8 cellular contexts compared by ENCODE assay signal in genomic region chr6:56359201-56359899, GRCh38.
DNase-seq lines count a peak whose midpoint lies in the region; ATAC-seq, FAIRE-seq and TF ChIP-seq lines count a peak whose summit lies in the region.

No MANE protein-coding gene starts in this region.

- TF ChIP-seq CTCF in coronary artery (IDR thresholded peaks at IDR 0.05) (peak; percentile 59), lower leg skin (IDR thresholded peaks at IDR 0.05) (peak in 1 of 3 donors; percentile 86)

- DNase-seq in C1 segment of cervical spinal cord (lab: John Stamatoyannopoulos, UW) (peak in 10 of 14 donors; percentile 4 to 53 (median 28)), GM19239 (ENCODE audit: insufficient read length, low spot score) (peak; percentile 37), NCI-H524 (lab: John Stamatoyannopoulos, UW) (peak; percentile 41 to 80), coronary artery (ENCODE audit: low spot score) (no peak), lower leg skin (ENCODE audit: low spot score in 2 of 2) (peak; percentile 65 to 89)
- DNase-seq in activated CD4-positive, alpha-beta T cell treated with anti-CD3 and anti-CD28 coated beads for 36 hours: peak; percentile 75
- DNase-seq in stimulated activated CD8-positive, alpha-beta memory T cell treated with anti-CD3 and anti-CD28 coated beads, Interleukin-15, amount 100 ng/mL, for 1 hour (ENCODE audit: low read depth): peak; percentile 16

- intact Hi-C loops in activated CD4-positive, alpha-beta T cell treated with anti-CD3 and anti-CD28 coated beads for 36 hours (cut with DNase I, micrococcal nuclease): loop anchor here (1.0 to 5.0 kb wide), 5 partner anchors 211 to 958 kb away; partner anchors contain the start of gene PRIM2 (in 1 of the 2)
- intact Hi-C loops in lower leg skin (cut with DNase I; ENCODE audit: low total_unique reads): no loop called here

- peak; percentile 97 for FAIRE-seq in GM19239 (lab: Jason Lieb, UNC)

- no peaks in the 10 kb centered on the region for H3K4me1 Mint-ChIP-seq in activated CD4-positive, alpha-beta T cell treated with anti-CD3 and anti-CD28 coated beads for 36 hours

- ATAC-seq in HG03457 (IDR thresholded peaks at IDR 0.05; ENCODE audit: unreplicated experiment): peak; percentile 80
- no peak for ATAC-seq in activated CD4-positive, alpha-beta T cell treated with anti-CD3 and anti-CD28 coated beads for 36 hours

- WGBS in lower leg skin, 2 donors: 29 to 30% methylated on average over 9 of the region's 9 CpGs

- POLR2A ChIA-PET in activated CD4-positive, alpha-beta T cell treated with anti-CD3 and anti-CD28 coated beads for 36 hours (lab: Charles Lee): no interaction called here

- no peaks in the 10 kb centered on the region for H3K9me3 Mint-ChIP-seq in activated CD4-positive, alpha-beta T cell treated with anti-CD3 and anti-CD28 coated beads for 36 hours (ENCODE audit: low read depth)

- no peaks in the 10 kb centered on the region for H3K36me3 Mint-ChIP-seq in activated CD4-positive, alpha-beta T cell treated with anti-CD3 and anti-CD28 coated beads for 36 hours (ENCODE audit: low read depth)

- TF ChIP-seq POLR2A in lower leg skin (IDR thresholded peaks at IDR 0.05): no peak

- CTCF ChIA-PET in activated CD4-positive, alpha-beta T cell treated with anti-CD3 and anti-CD28 coated beads for 36 hours (lab: Charles Lee): interaction anchor here (0.8 to 1.9 kb wide), 6 partner anchors 10 to 491 kb away, joined by 3 to 13 read pairs (median 6); no protein-coding TSS in a partner anchor

- no peak overlapping the region for H3K27ac Mint-ChIP-seq in activated CD4-positive, alpha-beta T cell treated with anti-CD3 and anti-CD28 coated beads for 36 hours

- no peak overlapping the region for H3K27ac ChIP-seq in coronary artery

- H3K4me3 ChIP-seq in coronary artery: no peak overlapping the region
- no peak overlapping the region for H3K4me3 ChIP-seq in lower leg skin (ENCODE audit: low read depth, poor library complexity, severe bottlenecking)

- H3K4me3 Mint-ChIP-seq in activated CD4-positive, alpha-beta T cell treated with anti-CD3 and anti-CD28 coated beads for 36 hours: no peak overlapping the region

- peaks cover 1% of the 10 kb centered on the region for H3K27me3 Mint-ChIP-seq in activated CD4-positive, alpha-beta T cell treated with anti-CD3 and anti-CD28 coated beads for 36 hours
